In the genomic region with DNA sequence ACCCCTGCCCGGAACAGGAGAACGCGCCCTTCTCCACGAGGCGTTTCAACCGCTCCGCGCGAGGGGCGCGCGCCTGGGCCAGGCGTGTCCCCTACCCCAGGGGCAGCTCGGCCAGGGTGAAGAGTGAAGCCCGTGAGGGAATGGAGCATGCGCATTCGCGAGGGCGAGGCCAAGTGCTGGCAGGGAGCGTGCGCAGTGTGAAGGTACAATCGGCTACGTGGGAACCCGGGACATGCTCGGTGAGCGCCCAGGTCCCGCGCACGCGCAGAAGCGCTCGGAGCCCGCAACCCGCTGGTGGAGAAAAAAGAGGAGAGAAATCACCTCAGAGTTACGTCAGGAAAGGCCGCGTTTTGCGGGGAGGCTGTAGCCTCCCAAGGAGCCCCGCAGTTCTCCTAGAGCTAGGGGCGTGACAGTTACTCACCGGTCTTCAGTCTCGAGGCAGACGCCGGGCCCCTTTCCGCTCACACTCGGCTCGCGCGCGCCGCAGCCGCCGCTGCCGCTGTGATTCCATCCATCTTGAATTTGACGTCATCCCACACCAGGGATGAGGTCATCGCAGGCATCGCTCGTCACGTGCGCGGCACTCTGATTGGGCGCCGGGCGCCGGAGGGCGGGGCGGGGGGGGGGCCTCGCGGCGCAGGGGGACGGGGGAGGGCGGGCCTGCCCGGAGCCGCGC, we compare ENCODE assay signal across 8 cellular contexts. TPM values are rescaled to one million over a fixed set of nuclear protein-coding genes. Genes with fewer than 3 reads are reported as not detected.
DNase-seq lines count a peak whose midpoint lies in the region; ATAC-seq and TF ChIP-seq lines count a peak whose summit lies in the region.

TSS of gene ZBTB21 (minus strand) at position 530 of the 676 bp plus-strand sequence. CDS start 16,265 bp downstream, outside the sequence.

- H3K27me3 Mint-ChIP-seq in CD8-positive, alpha-beta T cell (ENCODE audit: low read depth), result no peaks in the 10 kb centered on the region

- no peaks in the 10 kb centered on the region for H3K27me3 ChIP-seq in CD8-positive, alpha-beta T cell (ENCODE audit: insufficient read depth, low read length)
- no peaks in the 10 kb centered on the region for H3K27me3 ChIP-seq in effector memory CD4-positive, alpha-beta T cell (replicated peaks; ENCODE audit: control insufficient read depth, insufficient read depth, low read length, poor library complexity, severe bottlenecking)

- TF ChIP-seq CTCF in CD8-positive, alpha-beta T cell (IDR thresholded peaks at IDR 0.05), result no peak

- no peaks in the 10 kb centered on the region for H3K9me3 ChIP-seq in CD8-positive, alpha-beta T cell (ENCODE audit: low read length)
- H3K9me3 ChIP-seq in effector memory CD4-positive, alpha-beta T cell (ENCODE audit: control insufficient read depth, low read length), result no peaks in the 10 kb centered on the region

- peaks cover 5% of the 10 kb centered on the region for H3K4me1 ChIP-seq in CD8-positive, alpha-beta T cell (ENCODE audit: insufficient read depth, low read length)
- peaks cover 5% of the 10 kb centered on the region for H3K4me1 ChIP-seq in effector memory CD4-positive, alpha-beta T cell (ENCODE audit: control insufficient read depth, insufficient read depth, low read length, poor library complexity, severe bottlenecking)

- peaks cover 38% of the 10 kb centered on the region for H3K4me1 Mint-ChIP-seq in CD8-positive, alpha-beta T cell (ENCODE audit: low read depth)

- intact Hi-C loops in CD8-positive, alpha-beta T cell (cut with DNase I, micrococcal nuclease), result loop anchor here (1.0 to 10.0 kb wide), 9 partner anchors 52 to 486 kb away; partner anchors contain the start of genes PRDM15 (in 2 of the 2) and RSPH1 (in 1 of the 2)

- peaks cover 20% of the 10 kb centered on the region for H3K36me3 Mint-ChIP-seq in CD8-positive, alpha-beta T cell

- peak within 1 kb of the TSS; percentile 64 for H3K4me3 ChIP-seq in CD8-positive, alpha-beta T cell (ENCODE audit: low read depth, low read length)
- peak within 1 kb of the TSS; percentile 76 for H3K4me3 ChIP-seq in effector memory CD4-positive, alpha-beta T cell (ENCODE audit: insufficient read depth, low read depth, low read length, poor library complexity, severe bottlenecking)

- CTCF ChIA-PET in CD8-positive, alpha-beta T cell (lab: Charles Lee), result interaction anchor here (1.2 to 5.8 kb wide), 4 partner anchors 12 to 107 kb away, joined by 3 to 73 read pairs (median 14); no protein-coding TSS in a partner anchor
- CTCF ChIA-PET in activated CD8-positive, alpha-beta memory T cell treated with anti-CD3 and anti-CD28 coated beads for 36 hours (lab: Charles Lee), result interaction anchor here (0.8 to 1.1 kb wide), 2 partner anchors 98 to 131 kb away, joined by 3 to 4 read pairs; partner anchors contain the start of gene PRDM15

- POLR2A ChIA-PET in CD8-positive, alpha-beta T cell (lab: Charles Lee), result interaction anchor here (0.7 to 6.2 kb wide), 6 partner anchors 11 to 130 kb away, joined by 3 to 86 read pairs (median 4); partner anchors contain the start of gene PRDM15
- POLR2A ChIA-PET in activated CD8-positive, alpha-beta memory T cell treated with anti-CD3 and anti-CD28 coated beads for 36 hours (lab: Charles Lee), result interaction anchor here (0.8 to 1.8 kb wide), 5 partner anchors 53 to 225 kb away, joined by 3 to 6 read pairs (median 4); partner anchors contain the start of gene PRDM15

- peak; percentile 95 to 99 (median 98) for DNase-seq in CD8-positive, alpha-beta T cell
- peak; percentile 93 for DNase-seq in HT-29 (ENCODE audit: low spot score)
- peak; percentile 91 to 95 for DNase-seq in NOMO-1 (lab: John Stamatoyannopoulos, UW; ENCODE audit: unreplicated experiment in 2 of 2)
- peak; percentile 96 to 98 (median 98) for DNase-seq in effector memory CD4-positive, alpha-beta T cell
- DNase-seq in medulla oblongata (ENCODE audit: extremely low spot score), result peak; percentile 99
- DNase-seq in stimulated activated CD8-positive, alpha-beta memory T cell treated with anti-CD3 and anti-CD28 coated beads, Interleukin-12 subunit alpha, Interleukin-12 subunit beta, amount 100 ng/mL, for 1 hour (ENCODE audit: low read depth), result peak; percentile 98

- peak within 1 kb of the TSS; percentile 98 for H3K4me3 Mint-ChIP-seq in CD8-positive, alpha-beta T cell

- H3K9me3 Mint-ChIP-seq in CD8-positive, alpha-beta T cell, result peaks cover 3% of the 10 kb centered on the region

- H3K36me3 ChIP-seq in CD8-positive, alpha-beta T cell (ENCODE audit: insufficient read depth, low read length), result no peaks in the 10 kb centered on the region
- H3K36me3 ChIP-seq in effector memory CD4-positive, alpha-beta T cell (ENCODE audit: control insufficient read depth, insufficient read depth, low read length), result no peaks in the 10 kb centered on the region

- peak within 1 kb of the TSS; percentile 96 for H3K27ac ChIP-seq in CD8-positive, alpha-beta T cell (ENCODE audit: low read depth, low read length)
- peak within 1 kb of the TSS; percentile 95 for H3K27ac ChIP-seq in effector memory CD4-positive, alpha-beta T cell (ENCODE audit: insufficient read depth, low read length, poor library complexity, severe bottlenecking)

- peak within 1 kb of the TSS; percentile 100 for H3K27ac Mint-ChIP-seq in CD8-positive, alpha-beta T cell

- ATAC-seq in CD8-positive, alpha-beta T cell, result peak; percentile 75
- ATAC-seq in GM19468 (IDR thresholded peaks at IDR 0.05; ENCODE audit: extremely low read depth, unreplicated experiment), result peak; percentile 43

RNA-seq across cellular contexts. Expression of gene ZBTB21, which starts in this region (rescaled TPM):
- 100 to 1,000 TPM; 130 to 141 TPM for total RNA-seq in CD8-positive, alpha-beta T cell
- total RNA-seq in HT-29 (2014; rRNA removed; shearing (Covaris generic)), result 7.5 and 11.8 TPM in 2 replicates
- total RNA-seq in activated CD8-positive, alpha-beta memory T cell treated with anti-CD3 and anti-CD28 coated beads for 36 hours, result 10 to 100 TPM; 34.1 to 37.8 TPM

Comparison
In these comparisons a context has a peak if more than half of its experiments do, and no peak if none do; other contexts are left out.
1. Peak in every context shown above with its lines: DNase-seq, ATAC-seq, H3K4me3 ChIP-seq and H3K27ac ChIP-seq.